In the genomic region with DNA sequence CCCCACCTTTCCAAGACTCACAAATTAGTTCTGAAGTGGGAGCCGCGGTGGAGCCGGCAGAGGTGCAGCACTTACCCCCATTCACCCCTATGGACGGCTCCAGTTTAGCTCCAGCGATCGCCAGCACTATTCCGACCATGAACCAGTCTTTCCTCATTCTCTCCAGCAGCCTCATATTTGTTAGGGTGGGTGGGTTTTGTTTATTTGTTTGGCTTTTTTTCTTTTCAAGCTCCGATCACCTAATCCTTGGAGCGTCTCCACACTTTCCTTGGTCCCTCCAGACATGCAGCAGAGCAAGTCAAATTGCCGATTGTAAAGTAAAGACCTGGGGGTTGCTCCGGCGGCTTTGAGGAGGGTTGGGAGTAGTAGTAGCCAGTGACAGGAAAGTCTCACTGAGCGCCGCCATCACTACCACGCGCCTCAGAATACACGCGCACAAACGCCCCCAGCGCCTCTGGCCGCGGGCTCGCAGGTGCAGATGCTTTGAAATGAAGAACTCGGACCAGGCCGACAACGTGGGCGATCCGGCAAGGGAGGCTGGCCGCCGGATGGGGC, we compare ENCODE assay signal across 8 cellular contexts. TPM values are rescaled to one million over a fixed set of nuclear protein-coding genes. Genes with fewer than 3 reads are reported as not detected.
DNase-seq lines count a peak whose midpoint lies in the region; ATAC-seq and TF ChIP-seq lines count a peak whose summit lies in the region.

Gene SLC10A7, minus strand, starts transcription at position 398 of the 555 bp plus-strand sequence. Its CDS starts 223 bp downstream, at position 175.

- no peak within 1 kb of the TSS for H3K4me3 Mint-ChIP-seq in T-helper 17 cell

- no peaks in the 10 kb centered on the region for H3K9me2 ChIP-seq in hepatocyte (replicated peaks; ENCODE audit: insufficient read depth)

- H3K27me3 ChIP-seq in ascending aorta (no peaks in the 10 kb centered on the region), hepatocyte (no peaks in the 10 kb centered on the region)

- peaks cover 33% of the 10 kb centered on the region for H3K79me2 ChIP-seq in hepatocyte

- H3K36me3 ChIP-seq in ascending aorta (no peaks in the 10 kb centered on the region), hepatocyte (replicated peaks; ENCODE audit: insufficient read depth, low read depth) (no peaks in the 10 kb centered on the region)

- H2AFZ ChIP-seq in hepatocyte = peak within 1 kb of the TSS; percentile 99

- intact Hi-C loops in ascending aorta (cut with DNase I) = loop anchor here (1.0 to 5.0 kb wide), 7 partner anchors 84 to 1096 kb away; partner anchors contain the start of genes LSM6, MMAA and TMEM184C

- in situ Hi-C loops in GM13976 (cut with MboI; ENCODE audit: low sequenced_read_pairs, unreplicated experiment) = no loop called here

- WGBS in hepatocyte (ENCODE audit: low lambda C conversion rate, missing lambda C conversion rate) = under 1% methylated on average over 30 of the region's 30 CpGs

- H3K4me1 Mint-ChIP-seq in T-helper 17 cell = peaks cover 17% of the 10 kb centered on the region

- H3K36me3 Mint-ChIP-seq in T-helper 17 cell (ENCODE audit: low read depth) = no peaks in the 10 kb centered on the region

- peak; percentile 89 for ATAC-seq in HG02642 (IDR thresholded peaks at IDR 0.05; ENCODE audit: poor library complexity, unreplicated experiment)
- peak; percentile 90 for ATAC-seq in T-helper 17 cell

- DNase-seq in GM13976 (ENCODE audit: low spot score) = peak; percentile 86
- peak; percentile 24 for DNase-seq in NCI-H1105 (lab: John Stamatoyannopoulos, UW)
- peak; percentile 48 to 51 (median 50) for DNase-seq in T-helper 17 cell
- DNase-seq in ascending aorta (ENCODE audit: low spot score in 2 of 2) = peak in 1 of 2 donors; percentile 87
- peak; percentile 83 for DNase-seq in hepatocyte (ENCODE audit: low spot score)
- peak; percentile 53 for DNase-seq in renal cortical epithelial cell (ENCODE audit: low read depth)
- no peak for DNase-seq in NCI-H1436 treated with DMSO at 0.1 percent for 48 hours (lab: John Stamatoyannopoulos, UW)

- H3K4me1 ChIP-seq in ascending aorta (no peaks in the 10 kb centered on the region), hepatocyte (ENCODE audit: insufficient read depth) (peaks cover 14% of the 10 kb centered on the region)

- H3K9me3 ChIP-seq in T-helper 17 cell (ENCODE audit: control insufficient read depth, low read length, poor library complexity, severe bottlenecking) (no peaks in the 10 kb centered on the region), ascending aorta (no peaks in the 10 kb centered on the region), hepatocyte (ENCODE audit: low read depth) (no peaks in the 10 kb centered on the region)

- H4K20me1 ChIP-seq in hepatocyte (ENCODE audit: insufficient read depth, poor library complexity, severe bottlenecking) = no peaks in the 10 kb centered on the region

- peak within 1 kb of the TSS; percentile 63 to 78 for H3K27ac ChIP-seq in ascending aorta
- H3K27ac ChIP-seq in hepatocyte = peak within 1 kb of the TSS; percentile 97

- no peak within 1 kb of the TSS for H3K27ac Mint-ChIP-seq in T-helper 17 cell

- TF ChIP-seq CTCF in GM13976 (IDR thresholded peaks at IDR 0.05; ENCODE audit: borderline replicate concordance, control extremely low read depth, extremely low read depth, insufficient read depth, missing control alignments) (no peak), ascending aorta (IDR thresholded peaks at IDR 0.05) (no peak), hepatocyte (IDR thresholded peaks at IDR 0.05; ENCODE audit: poor library complexity) (no peak)

- H3K4me3 ChIP-seq in ascending aorta = peak within 1 kb of the TSS; percentile 81 to 94
- peak within 1 kb of the TSS; percentile 84 for H3K4me3 ChIP-seq in hepatocyte

- H3K4me2 ChIP-seq in hepatocyte = peak within 1 kb of the TSS; percentile 97

- peaks cover 6% of the 10 kb centered on the region for H3K27me3 Mint-ChIP-seq in T-helper 17 cell

RNA-seq across cellular contexts. Expression of gene SLC10A7, which starts in this region (rescaled TPM):
- total RNA-seq in T-helper 17 cell (10 to 100 TPM; 19.8 to 22.3 TPM), ascending aorta (11.4 TPM), hepatocyte (17.0 and 21.2 TPM in 2 replicates), renal cortical epithelial cell (7.3 and 8.7 TPM in 2 replicates)
- 8.3 and 9.0 TPM in 2 replicates for polyA plus RNA-seq in hepatocyte
